In genomic region chr9:82883436-82883835, GRCh38 we compare ENCODE assay signal across 31 cellular contexts.
"Had no signal": no experiment of that assay in that cellular context is flagged by ENCODE, and none has a peak within 500 bp of the region (broad histone marks: within the 10 kb centered on the region; RNA-seq: fewer than 3 reads in every experiment).

No MANE protein-coding gene starts in this region.

- H3K4me3 Mint-ChIP-seq: activated CD4-positive, alpha-beta memory T cell treated with anti-CD3 and anti-CD28 coated beads, Interleukin-2, amount 10 ng/mL, durations not matched to agents 7 days and 5 days; activated CD4-positive, alpha-beta T cell treated with anti-CD3 and anti-CD28 coated beads, Interleukin-2, amount 10 ng/mL, durations not matched to agents 7 days and 5 days; activated T-cell treated with anti-CD3 and anti-CD28 coated beads, Interleukin-2, amount 50 U/mL, for 4 hours; activated T-helper 17 cell treated with anti-CD3 and anti-CD28 coated beads, Interleukin-2, amount 50 U/mL, for 72 hours; effector memory CD8-positive, alpha-beta T cell; naive thymus-derived CD8-positive, alpha-beta T cell; neural crest cell; stimulated activated memory B cell treated with anti-CD40 and anti-IgM and Interleukin-4, amounts not matched to agents 10 μg/mL and 1 μg/mL and 100 μg/mL, for 72 hours; stimulated activated naive CD8-positive, alpha-beta T cell treated with anti-CD3 and anti-CD28 coated beads, Interleukin-15, amount 100 ng/mL, for 72 hours; T-helper 17 cell had no signal

- ATAC-seq: activated T-cell treated with anti-CD3 and anti-CD28 coated beads, Interleukin-2, amount 50 U/mL, for 4 hours; activated T-helper 17 cell treated with anti-CD3 and anti-CD28 coated beads, Interleukin-2, amount 50 U/mL, for 72 hours; effector memory CD8-positive, alpha-beta T cell; esophagus mucosa; heart left ventricle; naive thymus-derived CD8-positive, alpha-beta T cell; pancreas; psoas muscle; stimulated activated memory B cell treated with anti-CD40 and anti-IgM and Interleukin-4, amounts not matched to agents 10 μg/mL and 1 μg/mL and 100 μg/mL, for 72 hours; stimulated activated naive CD8-positive, alpha-beta T cell treated with anti-CD3 and anti-CD28 coated beads, Interleukin-15, amount 100 ng/mL, for 72 hours; T-helper 17 cell had no signal

- H3K27me3 Mint-ChIP-seq: activated CD4-positive, alpha-beta memory T cell treated with anti-CD3 and anti-CD28 coated beads, Interleukin-2, amount 10 ng/mL, durations not matched to agents 7 days and 5 days; activated CD4-positive, alpha-beta T cell treated with anti-CD3 and anti-CD28 coated beads, Interleukin-2, amount 10 ng/mL, durations not matched to agents 7 days and 5 days; activated T-helper 17 cell treated with anti-CD3 and anti-CD28 coated beads, Interleukin-2, amount 50 U/mL, for 72 hours; effector memory CD8-positive, alpha-beta T cell; stimulated activated naive CD8-positive, alpha-beta T cell treated with anti-CD3 and anti-CD28 coated beads, Interleukin-15, amount 100 ng/mL, for 72 hours; T-helper 17 cell had no signal

- H3K4me1 Mint-ChIP-seq: activated CD4-positive, alpha-beta memory T cell treated with anti-CD3 and anti-CD28 coated beads, Interleukin-2, amount 10 ng/mL, durations not matched to agents 7 days and 5 days; activated CD4-positive, alpha-beta T cell treated with anti-CD3 and anti-CD28 coated beads, Interleukin-2, amount 10 ng/mL, durations not matched to agents 7 days and 5 days; activated T-helper 17 cell treated with anti-CD3 and anti-CD28 coated beads, Interleukin-2, amount 50 U/mL, for 72 hours; naive thymus-derived CD8-positive, alpha-beta T cell; neural crest cell; stimulated activated memory B cell treated with anti-CD40 and anti-IgM and Interleukin-4, amounts not matched to agents 10 μg/mL and 1 μg/mL and 100 μg/mL, for 72 hours; stimulated activated naive CD8-positive, alpha-beta T cell treated with anti-CD3 and anti-CD28 coated beads, Interleukin-15, amount 100 ng/mL, for 72 hours; T-helper 17 cell had no signal

- H3K4me3 ChIP-seq: heart left ventricle, pancreas, psoas muscle, smooth muscle cell, thyroid gland had no signal

- H3K36me3 Mint-ChIP-seq: naive thymus-derived CD8-positive, alpha-beta T cell; stimulated activated memory B cell treated with anti-CD40 and anti-IgM and Interleukin-4, amounts not matched to agents 10 μg/mL and 1 μg/mL and 100 μg/mL, for 72 hours had no signal

- H3K9me3 ChIP-seq: heart left ventricle, pancreas, psoas muscle, thyroid gland had no signal

- H3K4me1 ChIP-seq: heart left ventricle, pancreas, psoas muscle, thyroid gland had no signal

- H3K27ac ChIP-seq: foreskin keratinocyte, heart left ventricle, pancreas, psoas muscle, thyroid gland had no signal

- H3K27me3 ChIP-seq: foreskin keratinocyte, heart left ventricle, pancreas, thyroid gland had no signal

- H3K9me3 Mint-ChIP-seq: activated CD4-positive, alpha-beta memory T cell treated with anti-CD3 and anti-CD28 coated beads, Interleukin-2, amount 10 ng/mL, durations not matched to agents 7 days and 5 days; stimulated activated memory B cell treated with anti-CD40 and anti-IgM and Interleukin-4, amounts not matched to agents 10 μg/mL and 1 μg/mL and 100 μg/mL, for 72 hours; stimulated activated naive CD8-positive, alpha-beta T cell treated with anti-CD3 and anti-CD28 coated beads, Interleukin-15, amount 100 ng/mL, for 72 hours had no signal

- DNase-seq: activated CD4-positive, alpha-beta memory T cell treated with anti-CD3 and anti-CD28 coated beads, Interleukin-2, amount 10 ng/mL, durations not matched to agents 7 days and 5 days; activated CD4-positive, alpha-beta T cell treated with anti-CD3 and anti-CD28 coated beads for 1 hour; activated CD4-positive, alpha-beta T cell treated with anti-CD3 and anti-CD28 coated beads, Interleukin-2, amount 10 ng/mL, durations not matched to agents 7 days and 5 days; activated gamma-delta T cell treated with Interleukin-2 at 50 U/mL for 16 hours; activated naive CD4-positive, alpha-beta T cell treated with anti-CD3 and anti-CD28 coated beads, Interleukin-2, amount 50 U/mL, for 16 hours; activated T-cell treated with anti-CD3 and anti-CD28 coated beads, Interleukin-2, amount 50 U/mL, for 4 hours; amniotic stem cell; caudate nucleus; cortex of kidney; effector memory CD8-positive, alpha-beta T cell; heart left ventricle; hypothalamus; islet precursor cell; naive thymus-derived CD8-positive, alpha-beta T cell; nucleus accumbens; pancreas; psoas muscle; stimulated activated CD4-positive, alpha-beta T cell treated with anti-CD3 and anti-CD28 coated beads, Interleukin-1b, Interleukin-23, amount 100 ng/mL, for 48 hours; stimulated activated CD4-positive, alpha-beta T cell treated with anti-CD3 and anti-CD28 coated beads, Interleukin-4, amount 100 ng/mL, for 4 hours; stimulated activated CD8-positive, alpha-beta memory T cell treated with anti-CD3 and anti-CD28 coated beads, Interleukin-4, amount 100 ng/mL, for 48 hours; stimulated activated naive CD8-positive, alpha-beta T cell treated with anti-CD3 and anti-CD28 coated beads, Interleukin-15, amount 100 ng/mL, for 72 hours; substantia nigra; T-helper 17 cell; T1000; thyroid gland had no signal

- H3K36me3 ChIP-seq: heart left ventricle, pancreas, thyroid gland had no signal

- H3K27ac Mint-ChIP-seq: activated CD4-positive, alpha-beta memory T cell treated with anti-CD3 and anti-CD28 coated beads, Interleukin-2, amount 10 ng/mL, durations not matched to agents 7 days and 5 days; activated CD4-positive, alpha-beta T cell treated with anti-CD3 and anti-CD28 coated beads, Interleukin-2, amount 10 ng/mL, durations not matched to agents 7 days and 5 days; activated T-helper 17 cell treated with anti-CD3 and anti-CD28 coated beads, Interleukin-2, amount 50 U/mL, for 72 hours; effector memory CD8-positive, alpha-beta T cell; naive thymus-derived CD8-positive, alpha-beta T cell; stimulated activated memory B cell treated with anti-CD40 and anti-IgM and Interleukin-4, amounts not matched to agents 10 μg/mL and 1 μg/mL and 100 μg/mL, for 72 hours; T-helper 17 cell had no signal
